17 cellular contexts compared by ENCODE assay signal in the genomic region with DNA sequence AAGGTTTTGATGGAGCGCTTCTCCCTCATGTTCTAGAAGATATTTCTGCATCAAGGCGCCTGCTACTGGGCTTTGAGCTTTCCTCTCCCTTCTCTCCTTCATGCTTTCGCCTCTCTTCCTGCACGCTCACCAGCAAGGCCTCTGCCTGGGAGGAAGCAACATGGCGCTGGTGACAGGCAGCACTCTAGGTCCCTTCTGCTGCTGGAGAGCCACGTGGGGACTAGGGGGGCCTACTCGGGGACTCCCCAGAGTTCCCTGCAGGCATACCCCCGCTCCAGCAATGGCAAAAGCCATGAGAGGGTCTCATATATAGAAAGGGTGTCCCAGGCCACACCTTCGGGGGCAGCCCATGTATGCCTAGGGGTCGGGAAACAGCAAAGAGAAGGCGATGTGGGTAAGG. TPM values are rescaled to one million over a fixed set of nuclear protein-coding genes. Genes with fewer than 3 reads are reported as not detected.
DNase-seq lines count a peak whose midpoint lies in the region; ATAC-seq, FAIRE-seq and TF ChIP-seq lines count a peak whose summit lies in the region.
"Had no signal": no experiment of that assay in that cellular context is flagged by ENCODE, and none has a peak within 500 bp of the region (broad histone marks: within the 10 kb centered on the region; RNA-seq: fewer than 3 reads in every experiment).

No MANE protein-coding gene starts in this region.

- TF ChIP-seq POLR2A in H1 (IDR thresholded peaks at IDR 0.05; ENCODE audit: control extremely low read depth in 1 of 2, low read depth in 2 of 2, low read length in 2 of 2): no peak

- WGBS in H1 (ENCODE audit: extremely low coverage in 1 of 2, insufficient coverage in 1 of 2, insufficient read length in 1 of 2, insufficient replicate concordance in 2 of 2, low coverage in 1 of 2, low lambda C conversion rate in 2 of 2, missing lambda C conversion rate in 1 of 2), 2 experiments: 94% methylated on average over 11 of the region's 11 CpGs; no CpG with 5 or more reads in 1 of the 2 experiments
- 96 to 97% methylated on average over 11 of the region's 11 CpGs for WGBS in aorta, 2 donors

- no peak for DNase-seq in WERI-Rb-1
- DNase-seq in H1 (ENCODE audit: low read depth in 1 of 2, low spot score in 2 of 2): no peak
- no peak for DNase-seq in neural progenitor cell (ENCODE audit: low spot score)
- peak; percentile 6 to 27 for DNase-seq in aorta
- DNase-seq in Calu3: no peak
- DNase-seq in activated CD8-positive, alpha-beta memory T cell treated with anti-CD3 and anti-CD28 coated beads, Interleukin-2, amount 10 ng/mL, durations not matched to agents 7 days and 5 days: no peak
- no peak for DNase-seq in T-helper 1 cell
- DNase-seq: 8988T; CD4-positive, alpha-beta memory T cell; DMS79 treated with DMSO at 0.1 percent for 48 hours; GF-D8; GOT3; H9 had no signal

- no peak overlapping the region for H2BK120ac ChIP-seq in H1 (replicated peaks; ENCODE audit: low read depth, low read length)

- H4K20me1 ChIP-seq in H1 (replicated peaks in 1 of 2; ENCODE audit: control insufficient read depth in 1 of 2, insufficient read depth in 2 of 2, low read length in 2 of 2): no peaks in the 10 kb centered on the region
- H4K20me1 ChIP-seq in neural progenitor cell (ENCODE audit: low read depth): peaks cover 11% of the 10 kb centered on the region
- H4K20me1 ChIP-seq: BLaER1 had no signal

- peak overlapping the region; percentile 36; the same call in 1 of the 2 replicates for H4K8ac ChIP-seq in H1 (ENCODE audit: extremely low read depth, insufficient read depth, low read length)

- no peak overlapping the region for H2BK12ac ChIP-seq in H1 (ENCODE audit: low read depth, low read length)

- H2BK15ac ChIP-seq in H1 (ENCODE audit: low read length): no peak overlapping the region

- CTCF ChIA-PET in H1 (lab: Charles Lee; ENCODE audit: partially characterized antibody) (interaction anchor here (1.0 to 3.6 kb wide), 4 partner anchors 34 to 136 kb away, joined by 3 to 14 read pairs (median 4); no protein-coding TSS in a partner anchor), Calu3 (lab: Charles Lee) (no interaction called here)
- CTCF ChIA-PET in activated CD8-positive, alpha-beta memory T cell treated with anti-CD3 and anti-CD28 coated beads, Interleukin-2, amount 10 ng/mL, durations not matched to agents 7 days and 5 days (lab: Charles Lee): no interaction called here

- TF ChIP-seq CTCF in WERI-Rb-1 (IDR thresholded peaks at IDR 0.05; ENCODE audit: low read depth, low read length) (no peak), H1 (IDR thresholded peaks at IDR 0.05; ENCODE audit: control extremely low read depth in 1 of 3, insufficient read depth in 1 of 3, low read depth in 1 of 3, low read length in 3 of 3) (no peak), neural progenitor cell (IDR thresholded peaks at IDR 0.05) (no peak), Calu3 (IDR thresholded peaks at IDR 0.05; ENCODE audit: unreplicated experiment) (no peak)

- H3K36me3 ChIP-seq in WERI-Rb-1 (no peaks in the 10 kb centered on the region), H1 (ENCODE audit: control insufficient read depth in 2 of 4, insufficient read depth in 4 of 4, low read length in 3 of 4) (no peaks in the 10 kb centered on the region), neural progenitor cell (no peaks in the 10 kb centered on the region), aorta (ENCODE audit: control insufficient read depth in 1 of 2, insufficient read depth in 2 of 2, low read length in 1 of 2) (no peaks in the 10 kb centered on the region)
- H3K36me3 ChIP-seq: BLaER1 had no signal

- H3K9me3 Mint-ChIP-seq in neural progenitor cell (no peaks in the 10 kb centered on the region), Calu3 (ENCODE audit: low read depth, unreplicated experiment) (no peaks in the 10 kb centered on the region)
- H3K9me3 Mint-ChIP-seq in activated CD8-positive, alpha-beta memory T cell treated with anti-CD3 and anti-CD28 coated beads, Interleukin-2, amount 10 ng/mL, durations not matched to agents 7 days and 5 days (ENCODE audit: low read depth): no peaks in the 10 kb centered on the region
- H3K9me3 Mint-ChIP-seq: H9 had no signal

- H3K23me2 ChIP-seq in H1 (ENCODE audit: low read depth, low read length): peaks cover 14% of the 10 kb centered on the region; the same call in 1 of the 2 replicates

- TF ChIP-seq EP300 in H1 (IDR thresholded peaks at IDR 0.05; ENCODE audit: borderline replicate concordance in 1 of 2, low read depth in 2 of 2, low read length in 2 of 2): no peak

- H3K9ac ChIP-seq in H1 (replicated peaks in 1 of 4; ENCODE audit: extremely low read depth in 1 of 4, low read depth in 3 of 4, low read length in 3 of 4) (no peak overlapping the region), neural progenitor cell (no peak overlapping the region)
- H3K9ac ChIP-seq: BLaER1 had no signal

- no peak overlapping the region for H3K56ac ChIP-seq in H1 (replicated peaks; ENCODE audit: insufficient read length, low read depth, low read length)

- H3K4me3 ChIP-seq in WERI-Rb-1 (ENCODE audit: low read depth, low read length) (no peak overlapping the region), H1 (ENCODE audit: extremely low read depth in 1 of 4, insufficient read depth in 2 of 4, low read depth in 3 of 4, low read length in 4 of 4) (no peak overlapping the region), neural progenitor cell (no peak overlapping the region), aorta (ENCODE audit: low read length in 2 of 2) (no peak overlapping the region)
- H3K4me3 ChIP-seq: BLaER1 had no signal

- POLR2A ChIA-PET in H1 (lab: Charles Lee; ENCODE audit: partially characterized antibody): no interaction called here

- intact Hi-C loops in aorta (cut with DNase I): no loop called here
- intact Hi-C loops in Calu3 (cut with micrococcal nuclease; ENCODE audit: unreplicated experiment): no loop called here

- no peak overlapping the region for H2AFZ ChIP-seq in H1 (ENCODE audit: low read length)
- H2AFZ ChIP-seq in neural progenitor cell (replicated peaks): no peak overlapping the region

- H3K14ac ChIP-seq in H1 (ENCODE audit: insufficient read length): no peak overlapping the region

- FAIRE-seq in H1 (lab: Jason Lieb, UNC): no peak
- FAIRE-seq: HepG2 had no signal

- no peak overlapping the region for H3K18ac ChIP-seq in H1 (ENCODE audit: extremely low read depth, low read length)

- H3K27ac Mint-ChIP-seq in neural progenitor cell: peak overlapping the region; percentile 78
- no peak overlapping the region for H3K27ac Mint-ChIP-seq in Calu3 (ENCODE audit: unreplicated experiment)
- H3K27ac Mint-ChIP-seq in activated CD8-positive, alpha-beta memory T cell treated with anti-CD3 and anti-CD28 coated beads, Interleukin-2, amount 10 ng/mL, durations not matched to agents 7 days and 5 days: no peak overlapping the region
- H3K27ac Mint-ChIP-seq: CD4-positive, alpha-beta memory T cell; H9 had no signal

- no peak overlapping the region for H3K23ac ChIP-seq in H1 (ENCODE audit: insufficient read length)

- no peak overlapping the region for H3K4me3 Mint-ChIP-seq in neural progenitor cell
- H3K4me3 Mint-ChIP-seq in Calu3 (ENCODE audit: low read depth, unreplicated experiment): no peak overlapping the region
- H3K4me3 Mint-ChIP-seq in activated CD8-positive, alpha-beta memory T cell treated with anti-CD3 and anti-CD28 coated beads, Interleukin-2, amount 10 ng/mL, durations not matched to agents 7 days and 5 days: no peak overlapping the region
- H3K4me3 Mint-ChIP-seq: CD14-positive monocyte; CD4-positive, alpha-beta memory T cell; H9 had no signal

- H3K36me3 Mint-ChIP-seq in neural progenitor cell: no peaks in the 10 kb centered on the region
- no peaks in the 10 kb centered on the region for H3K36me3 Mint-ChIP-seq in Calu3 (ENCODE audit: insufficient read depth, unreplicated experiment)
- no peaks in the 10 kb centered on the region for H3K36me3 Mint-ChIP-seq in activated CD8-positive, alpha-beta memory T cell treated with anti-CD3 and anti-CD28 coated beads, Interleukin-2, amount 10 ng/mL, durations not matched to agents 7 days and 5 days
- H3K36me3 Mint-ChIP-seq: CD14-positive monocyte; CD4-positive, alpha-beta memory T cell had no signal

- no TSS peak for BruUV-seq in Calu3 (replicated peaks; lab: Mats Ljungman, UMichigan)

- H3K27me3 ChIP-seq in WERI-Rb-1 (ENCODE audit: insufficient read depth, low read depth, severe bottlenecking): no peaks in the 10 kb centered on the region
- H3K27me3 ChIP-seq in H1 (replicated peaks in 1 of 4; ENCODE audit: control insufficient read depth in 3 of 4, extremely low read depth in 1 of 4, insufficient read depth in 3 of 4, low read length in 3 of 4): peaks cover 0 to 38% (median 26%) of the 10 kb centered on the region in 4 experiments; a peak in 6 of 7 replicates
- H3K27me3 ChIP-seq in neural progenitor cell: peaks cover 51% of the 10 kb centered on the region
- H3K27me3 ChIP-seq in aorta (ENCODE audit: control insufficient read depth in 1 of 2, insufficient read depth in 2 of 2, low read length in 1 of 2): no peaks in the 10 kb centered on the region

- ATAC-seq in aorta (ENCODE audit: low FRiP score): no peak
- no peak for ATAC-seq in activated CD8-positive, alpha-beta memory T cell treated with anti-CD3 and anti-CD28 coated beads, Interleukin-2, amount 10 ng/mL, durations not matched to agents 7 days and 5 days
- ATAC-seq: HepG2 had no signal

- no peak overlapping the region for H2BK5ac ChIP-seq in H1 (ENCODE audit: low read depth, low read length)

- peaks cover 65% of the 10 kb centered on the region for H3K4me1 Mint-ChIP-seq in neural progenitor cell
- no peaks in the 10 kb centered on the region for H3K4me1 Mint-ChIP-seq in Calu3 (ENCODE audit: low read depth, unreplicated experiment)
- peaks cover 8% of the 10 kb centered on the region for H3K4me1 Mint-ChIP-seq in activated CD8-positive, alpha-beta memory T cell treated with anti-CD3 and anti-CD28 coated beads, Interleukin-2, amount 10 ng/mL, durations not matched to agents 7 days and 5 days
- H3K4me1 Mint-ChIP-seq: CD14-positive monocyte had no signal

- no peaks in the 10 kb centered on the region for H3K79me1 ChIP-seq in H1 (ENCODE audit: low read depth, low read length)

- peaks cover 10 to 32% (median 18%) of the 10 kb centered on the region in 4 experiments for H3K4me1 ChIP-seq in H1 (replicated peaks in 1 of 4; ENCODE audit: control insufficient read depth in 3 of 4, insufficient read depth in 4 of 4, low read length in 3 of 4)
- peaks cover 22% of the 10 kb centered on the region for H3K4me1 ChIP-seq in neural progenitor cell
- no peaks in the 10 kb centered on the region for H3K4me1 ChIP-seq in aorta (ENCODE audit: control insufficient read depth in 1 of 2, insufficient read depth in 2 of 2, low read length in 2 of 2)

- TF ChIP-seq RAD21 in H1 (IDR thresholded peaks at IDR 0.05 in 1 of 2, conservative IDR thresholded peaks at IDR 0.05 in 1 of 2; ENCODE audit: low read depth in 2 of 2, low read length in 2 of 2): no peak

- no peak overlapping the region for H4K91ac ChIP-seq in H1 (replicated peaks; ENCODE audit: insufficient read length, low read length)

- H3K27ac ChIP-seq in WERI-Rb-1 (peak overlapping the region; percentile 67), H1 (ENCODE audit: low read depth, low read length) (no peak overlapping the region), neural progenitor cell (no peak overlapping the region), aorta (ENCODE audit: low read depth in 1 of 2, low read length in 2 of 2) (no peak overlapping the region)
- H3K27ac ChIP-seq: BLaER1 had no signal

- H3K27me3 Mint-ChIP-seq in neural progenitor cell (ENCODE audit: insufficient read depth, low read depth): peaks cover 26% of the 10 kb centered on the region
- peaks cover 49% of the 10 kb centered on the region for H3K27me3 Mint-ChIP-seq in Calu3 (ENCODE audit: unreplicated experiment)
- peaks cover 39% of the 10 kb centered on the region for H3K27me3 Mint-ChIP-seq in activated CD8-positive, alpha-beta memory T cell treated with anti-CD3 and anti-CD28 coated beads, Interleukin-2, amount 10 ng/mL, durations not matched to agents 7 days and 5 days

- no peak overlapping the region for H3K4me2 ChIP-seq in H1 (ENCODE audit: insufficient read depth in 1 of 2, low read depth in 2 of 2, low read length in 2 of 2)
- H3K4me2 ChIP-seq in neural progenitor cell: no peak overlapping the region
- H3K4me2 ChIP-seq: BLaER1 had no signal

- no peak overlapping the region for H2AK5ac ChIP-seq in H1 (ENCODE audit: low read depth, low read length)

- H2BK20ac ChIP-seq in H1 (ENCODE audit: low read length): no peak overlapping the region

- H3K9me3 ChIP-seq in WERI-Rb-1 (ENCODE audit: severe bottlenecking) (no peaks in the 10 kb centered on the region), H1 (ENCODE audit: insufficient read depth in 2 of 2, low read depth in 1 of 2, low read length in 1 of 2) (no peaks in the 10 kb centered on the region), neural progenitor cell (ENCODE audit: low read depth) (no peaks in the 10 kb centered on the region), aorta (ENCODE audit: control insufficient read depth, low read length) (no peaks in the 10 kb centered on the region)
- H3K9me3 ChIP-seq: BLaER1 had no signal

- peaks cover 33% of the 10 kb centered on the region for H3F3A ChIP-seq in neural progenitor cell (ENCODE audit: low read depth)

- H3K79me2 ChIP-seq in H1 (ENCODE audit: control insufficient read depth in 1 of 2, insufficient read depth in 2 of 2, low read length in 2 of 2) (no peaks in the 10 kb centered on the region), neural progenitor cell (ENCODE audit: low read depth) (no peaks in the 10 kb centered on the region)

- H4K5ac ChIP-seq in H1 (ENCODE audit: insufficient read length, low read depth, low read length): no peak overlapping the region

- no peak overlapping the region for H3K4ac ChIP-seq in H1 (replicated peaks; ENCODE audit: insufficient read length, low read depth, low read length)

RNA-seq across cellular contexts. Expression of a gene that starts 49.7 kb away (rescaled TPM):
- 2.4 and 2.9 TPM in 2 replicates for total RNA-seq in H1 (2021; fragmentation: NEBNext Ultra II Directional; extraction: Animal tissue kit (Norgen Biotek cat#: 25700))
- polyA plus RNA-seq in H1 (2011; rRNA removed) (1.2 and 2.2 TPM in 2 replicates), aorta (not detected)
- polyA plus RNA-seq in H1 (2011; cell fraction: cytosol; rRNA removed): 1.1 TPM
- 3.3 TPM for polyA plus RNA-seq in H1 (2011; cell fraction: nucleus; rRNA removed)
- 1.5 to 1.8 TPM (median 1.6 TPM) in 4 replicates for polyA plus RNA-seq in H1 (2012, experiment 1 of 2)
- 0.89 TPM for polyA plus RNA-seq in H1 (2012, experiment 2 of 2)
- polyA plus RNA-seq in H1 (2013, experiment 1 of 2): 2.0 TPM
- polyA plus RNA-seq in H1 (2013, experiment 2 of 2): 2.2 TPM
- 2.3 and 4.4 TPM in 2 replicates for polyA minus RNA-seq in H1 (2011; rRNA and poly(A)+ RNA removed)
- 2.8 TPM for polyA minus RNA-seq in H1 (2011; cell fraction: cytosol; rRNA and poly(A)+ RNA removed)
- polyA minus RNA-seq in H1 (2011; cell fraction: nucleus; rRNA and poly(A)+ RNA removed): 4.5 TPM
- total RNA-seq in neural progenitor cell (ENCODE audit: low replicate concordance) (0.36 and 0.68 TPM in 2 replicates), aorta (not detected), Calu3 (2022) (0.12 TPM in 1 of 2 replicates, not detected in the other)
- under 1 TPM in 1 of 2 experiments, not detected in 1; 0.21 TPM for total RNA-seq in activated CD8-positive, alpha-beta memory T cell treated with anti-CD3 and anti-CD28 coated beads, Interleukin-2, amount 10 ng/mL, durations not matched to agents 7 days and 5 days
- total RNA-seq: A673; CD4-positive, alpha-beta memory T cell had no signal
- polyA plus RNA-seq: CD14-positive monocyte had no signal

Comparison
In these comparisons a context has a peak if more than half of its experiments do, and no peak if none do; other contexts are left out.
1. DNase-seq: peak in aorta (2 of 2); none in WERI-Rb-1 (single experiment), H1 (0 of 2), neural progenitor cell (single experiment), Calu3 (single experiment), activated CD8-positive, alpha-beta memory T cell treated with anti-CD3 and anti-CD28 coated beads, Interleukin-2, amount 10 ng/mL, durations not matched to agents 7 days and 5 days (single experiment) and T-helper 1 cell (0 of 5).